25 cellular contexts compared by ENCODE assay signal in genomic region chr11:117723625-117724024, GRCh38.
DNase-seq lines count a peak whose midpoint lies in the region; ATAC-seq and TF ChIP-seq lines count a peak whose summit lies in the region.
"Had no signal": no experiment of that assay in that cellular context is flagged by ENCODE, and none has a peak within 500 bp of the region (broad histone marks: within the 10 kb centered on the region; RNA-seq: fewer than 3 reads in every experiment).

No MANE protein-coding gene starts in this region.

- H3K27me3 Mint-ChIP-seq in brain = peaks cover 4% of the 10 kb centered on the region
- H3K27me3 Mint-ChIP-seq in nephron (ENCODE audit: low read depth) = peaks cover 3% of the 10 kb centered on the region

- no peak for TF ChIP-seq POLR2A in GM18505 (IDR thresholded peaks at IDR 0.05; ENCODE audit: borderline replicate concordance, extremely low read depth, insufficient read depth, insufficient read length)

- CTCF ChIA-PET in HEK293T (lab: Yijun Ruan, JAX) = no interaction called here

- POLR2A ChIA-PET in HEK293T (lab: Yijun Ruan, JAX) = no interaction called here

- ATAC-seq in GM18505 (IDR thresholded peaks at IDR 0.05; ENCODE audit: unreplicated experiment) (no peak), HG02938 (IDR thresholded peaks at IDR 0.05; ENCODE audit: unreplicated experiment) (no peak)
- ATAC-seq: activated CD8-positive, alpha-beta T cell treated with anti-CD3 and anti-CD28 coated beads, Interleukin-2, amount 10 ng/mL, durations not matched to agents 7 days and 5 days; esophagus mucosa; naive thymus-derived CD8-positive, alpha-beta T cell; stimulated activated naive CD8-positive, alpha-beta T cell treated with anti-CD3 and anti-CD28 coated beads, Interleukin-15, Interleukin-2, amounts not matched to agents 100 U/mL and 50 U/mL, for 24 hours had no signal

- H3K9me3 Mint-ChIP-seq in brain (peaks cover 3 to 12% (median 4%) of the 10 kb centered on the region in 5 experiments), nephron (peaks cover 6% of the 10 kb centered on the region)
- H3K9me3 Mint-ChIP-seq: naive thymus-derived CD8-positive, alpha-beta T cell had no signal

- H3K4me1 Mint-ChIP-seq in brain (peaks cover 78% of the 10 kb centered on the region), nephron (peaks cover 57% of the 10 kb centered on the region)
- H3K4me1 Mint-ChIP-seq: naive thymus-derived CD8-positive, alpha-beta T cell had no signal

- TF ChIP-seq CTCF in brain (conservative IDR thresholded peaks at IDR 0.05) (no peak), nephron (IDR thresholded peaks at IDR 0.05; ENCODE audit: unreplicated experiment in 3 of 3) (no peak)

- H3K4me3 Mint-ChIP-seq in brain = peak overlapping the region in 3 of 5 experiments; percentile 12 to 52 (median 29)
- H3K4me3 Mint-ChIP-seq in nephron = peak overlapping the region in 1 of 3 experiments; percentile 37
- H3K4me3 Mint-ChIP-seq: activated CD8-positive, alpha-beta T cell treated with anti-CD3 and anti-CD28 coated beads, Interleukin-2, amount 10 ng/mL, durations not matched to agents 7 days and 5 days; naive thymus-derived CD8-positive, alpha-beta T cell had no signal

- H3K27ac Mint-ChIP-seq in brain = peak overlapping the region; percentile 54 to 89 (median 69)
- peak overlapping the region in 2 of 3 experiments; percentile 67 to 70 for H3K27ac Mint-ChIP-seq in nephron
- H3K27ac Mint-ChIP-seq: activated CD8-positive, alpha-beta T cell treated with anti-CD3 and anti-CD28 coated beads, Interleukin-2, amount 10 ng/mL, durations not matched to agents 7 days and 5 days had no signal

- DNase-seq in DMS153 treated with DMSO at 0.1 percent for 48 hours (lab: John Stamatoyannopoulos, UW; ENCODE audit: unreplicated experiment) = peak; percentile 9
- peak; percentile 67 for DNase-seq in NCI-H1092 treated with DMSO at 0.1 percent for 48 hours (lab: John Stamatoyannopoulos, UW)
- no peak for DNase-seq in globus pallidus (ENCODE audit: low spot score)
- DNase-seq in HEK293T (ENCODE audit: extremely low spot score) = no peak
- DNase-seq: activated CD4-positive, CD25-positive, alpha-beta regulatory T cell; activated CD8-positive, alpha-beta T cell treated with anti-CD3 and anti-CD28 coated beads, Interleukin-2, amount 10 ng/mL, durations not matched to agents 7 days and 5 days; activated naive CD4-positive, alpha-beta T cell treated with Interleukin-2 at 50 U/mL for 16 hours; activated T-cell treated with anti-CD3 and anti-CD28 coated beads, Interleukin-2, amount 50 U/mL, for 1 hour; amniotic stem cell; central memory CD4-positive, alpha-beta T cell; effector CD8-positive, alpha-beta T cell; H7; mesendoderm; naive thymus-derived CD8-positive, alpha-beta T cell; NCI-H1694; NCI-H524; stimulated activated CD4-positive, alpha-beta T cell treated with anti-CD3 and anti-CD28 coated beads, Interleukin-2, amount 100 ng/mL, for 24 hours; stimulated activated naive CD8-positive, alpha-beta T cell treated with anti-CD3 and anti-CD28 coated beads, Interleukin-15, Interleukin-2, amounts not matched to agents 100 U/mL and 50 U/mL, for 24 hours; T1000; trophoblast cell had no signal

- peaks cover 8% of the 10 kb centered on the region for H3K36me3 Mint-ChIP-seq in brain
- H3K36me3 Mint-ChIP-seq in nephron (ENCODE audit: low read depth) = peaks cover 4% of the 10 kb centered on the region
- H3K36me3 Mint-ChIP-seq: naive thymus-derived CD8-positive, alpha-beta T cell had no signal

TF ChIP-seq in HEK293T, 16 proteins besides CTCF, POLR2A, EP300 and RAD21:
- TF ChIP-seq ZNF384 (IDR thresholded peaks at IDR 0.05) (no peak), SUZ12 (IDR thresholded peaks at IDR 0.05) (no peak), HDGF (IDR thresholded peaks at IDR 0.05; ENCODE audit: borderline replicate concordance) (no peak), L3MBTL2 (conservative IDR thresholded peaks at IDR 0.05) (no peak), FOXM1 (IDR thresholded peaks at IDR 0.05; ENCODE audit: borderline replicate concordance) (no peak), SP1 (IDR thresholded peaks at IDR 0.05) (no peak), ARNT (IDR thresholded peaks at IDR 0.05) (no peak), CTBP1 (IDR thresholded peaks at IDR 0.05; ENCODE audit: borderline replicate concordance) (no peak), NFRKB (IDR thresholded peaks at IDR 0.05) (no peak), FOXA1 (IDR thresholded peaks at IDR 0.05) (no peak), PKNOX1 (IDR thresholded peaks at IDR 0.05) (no peak), TARDBP (IDR thresholded peaks at IDR 0.05) (no peak)

Comparison
In these comparisons a context has a peak if more than half of its experiments do, and no peak if none do; other contexts are left out.
1. DNase-seq: peak in DMS153 treated with DMSO at 0.1 percent for 48 hours (single experiment) and NCI-H1092 treated with DMSO at 0.1 percent for 48 hours (single experiment); none in globus pallidus (single experiment) and HEK293T (single experiment).